9 cellular contexts compared by ENCODE assay signal in the genomic region with DNA sequence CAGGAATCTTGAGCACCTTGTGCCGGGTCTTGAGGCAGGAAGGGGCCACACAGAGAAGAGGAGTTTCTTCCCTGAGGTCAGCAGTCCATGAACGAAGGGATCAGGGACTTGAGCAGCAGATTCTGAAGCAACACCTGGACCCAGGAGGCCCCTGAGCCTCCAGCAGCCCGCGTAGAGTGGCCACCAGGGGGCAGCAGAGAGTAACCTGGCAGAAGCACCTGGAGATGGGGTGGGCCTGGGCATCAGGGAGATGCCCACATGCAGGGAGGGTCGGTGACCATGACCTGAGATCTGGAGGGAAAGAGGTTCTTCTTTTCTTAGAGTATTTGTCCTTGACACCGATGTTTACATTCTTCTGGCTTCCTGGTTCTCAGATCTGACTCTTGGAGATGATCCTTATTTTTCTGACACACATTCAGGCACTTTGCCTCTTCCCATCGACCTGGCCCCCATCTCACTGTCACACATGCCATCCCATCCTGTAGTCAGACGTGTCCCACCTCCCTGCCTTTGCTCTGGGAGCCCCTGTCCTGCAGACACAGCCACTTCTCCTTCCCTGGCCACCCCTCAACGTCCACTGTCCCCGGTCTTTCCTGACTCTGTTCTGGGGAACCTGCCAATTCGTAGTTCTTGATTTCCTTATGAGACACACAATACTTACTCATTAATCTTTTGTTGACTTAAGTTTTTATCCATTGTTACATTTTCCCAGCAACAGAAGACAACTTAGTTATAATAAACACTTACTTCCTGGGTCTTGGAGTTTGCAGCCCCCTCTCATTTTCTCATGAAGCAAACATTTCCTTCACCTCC.
DNase-seq lines count a peak whose midpoint lies in the region; ATAC-seq, FAIRE-seq and TF ChIP-seq lines count a peak whose summit lies in the region.
"Had no signal": no experiment of that assay in that cellular context is flagged by ENCODE, and none has a peak within 500 bp of the region (broad histone marks: within the 10 kb centered on the region; RNA-seq: fewer than 3 reads in every experiment).

No MANE protein-coding gene starts in this region.

- H3K4me2 ChIP-seq in HepG2 (ENCODE audit: low read depth, low read length) = no peak overlapping the region

- no peak for TF ChIP-seq RAD21 in HepG2 (CRISPR knock-in tag; IDR thresholded peaks at IDR 0.05)

- no peaks in the 10 kb centered on the region for H3K4me1 Mint-ChIP-seq in WTC11

- no TSS peak for BruUV-seq in HepG2 (replicated peaks; lab: Mats Ljungman, UMichigan)

- peak; percentile 77 for ATAC-seq in WTC11
- peak; percentile 89 for ATAC-seq in HepG2
- ATAC-seq in HG03432 (IDR thresholded peaks at IDR 0.05; ENCODE audit: unreplicated experiment) = no peak

- DNase-seq in COLO668 (lab: John Stamatoyannopoulos, UW; ENCODE audit: unreplicated experiment) (peak; percentile 57), HPDE6-E6E7 (ENCODE audit: extremely low spot score) (peak; percentile 27), WTC11 (ENCODE audit: low spot score) (peak; percentile 83), T47D (ENCODE audit: low read depth in 1 of 2, low spot score in 1 of 2) (peak; percentile 32 to 48), HepG2 (ENCODE audit: low spot score) (peak; percentile 15), OCI-M2 (lab: John Stamatoyannopoulos, UW; ENCODE audit: unreplicated experiment) (no peak)
- DNase-seq in stimulated activated CD8-positive, alpha-beta memory T cell treated with anti-CD3 and anti-CD28 coated beads, Interleukin-12 subunit alpha, Interleukin-12 subunit beta, amount 100 ng/mL, for 24 hours (ENCODE audit: extremely low read depth) = peak; percentile 50

- no peaks in the 10 kb centered on the region for H3K9me3 ChIP-seq in HepG2 (ENCODE audit: low read length)

- no peak overlapping the region for H3K27ac ChIP-seq in HepG2 (ENCODE audit: extremely low read length, insufficient read depth, low read length)
- H3K27ac ChIP-seq: SK-N-MC had no signal

- CTCF ChIA-PET in WTC11 (lab: Charles Lee) = interaction anchor here (0.7 to 2.9 kb wide), 12 partner anchors 9 to 247 kb away, joined by 3 to 52 read pairs (median 12); no protein-coding TSS in a partner anchor
- CTCF ChIA-PET in HepG2 (lab: Yijun Ruan, JAX; ENCODE audit: low intra/inter-chr PET ratio, low total read pairs) = interaction anchor here (1.4 kb wide), 1 partner anchor 245 kb away, joined by 4 read pairs; no protein-coding TSS in a partner anchor

- H2AFZ ChIP-seq in HepG2 (ENCODE audit: low read length) = no peak overlapping the region

- in situ Hi-C loops in T47D (cut with HindIII; ENCODE audit: low pct_unique_long_range_greater_than_20kb, low sequenced_read_pairs) (no loop called here), HepG2 (cut with HindIII; ENCODE audit: extremely low pct_ligation_motif_present, low pct_unique_long_range_greater_than_20kb) (no loop called here)

- H4K20me1 ChIP-seq in HepG2 (ENCODE audit: insufficient read depth, low read length) = peaks cover 3% of the 10 kb centered on the region; the same call in 1 of the 2 replicates

- TF ChIP-seq EP300 in HepG2 (IDR thresholded peaks at IDR 0.05; ENCODE audit: low read depth in 2 of 2, low read length in 2 of 2) = no peak
- TF ChIP-seq EP300 in HepG2 (CRISPR knock-in tag; IDR thresholded peaks at IDR 0.05; ENCODE audit: borderline replicate concordance) = no peak

- no peak overlapping the region for H3K4me3 ChIP-seq in HepG2 (replicated peaks in 1 of 3; ENCODE audit: insufficient read depth in 1 of 3, low read depth in 2 of 3, low read length in 3 of 3)
- H3K4me3 ChIP-seq: SK-N-MC had no signal

- H3K27me3 Mint-ChIP-seq in WTC11 (ENCODE audit: low read depth) = peaks cover 99% of the 10 kb centered on the region

- TF ChIP-seq CTCF in WTC11 (IDR thresholded peaks at IDR 0.05) (peak; percentile 96), HepG2 (CRISPR knock-in tag; IDR thresholded peaks at IDR 0.05) (peak; percentile 78)

- FAIRE-seq in HepG2 (lab: Jason Lieb, UNC) = no peak

- H3K36me3 ChIP-seq in HepG2 (replicated peaks in 1 of 2; ENCODE audit: control insufficient read depth in 1 of 2, insufficient read depth in 2 of 2, low read length in 2 of 2) = no peaks in the 10 kb centered on the region

- peaks cover 0 to 13% of the 10 kb centered on the region in 2 experiments; a peak in 1 of 5 replicates for H3K27me3 ChIP-seq in HepG2 (ENCODE audit: control insufficient read depth in 1 of 2, insufficient read depth in 2 of 2, low read length in 2 of 2)

- intact Hi-C loops in HepG2 (cut with micrococcal nuclease; ENCODE audit: unreplicated experiment) = no loop called here

- no peaks in the 10 kb centered on the region for H3K79me2 ChIP-seq in HepG2 (ENCODE audit: insufficient read depth, low read length)

- H3K9ac ChIP-seq in HepG2 (ENCODE audit: insufficient read depth, low read depth, low read length) = no peak overlapping the region

- no peak for TF ChIP-seq POLR2A in HepG2 (IDR thresholded peaks at IDR 0.05; ENCODE audit: insufficient read depth in 1 of 2, low read depth in 2 of 2, low read length in 2 of 2)

- no peaks in the 10 kb centered on the region for H3K9me3 Mint-ChIP-seq in WTC11

- H3K4me1 ChIP-seq in HepG2 (ENCODE audit: insufficient read depth, low read length) = no peaks in the 10 kb centered on the region

- no peak overlapping the region for H3K27ac Mint-ChIP-seq in WTC11

- POLR2A ChIA-PET in WTC11 (lab: Charles Lee) (no interaction called here), HepG2 (lab: Yijun Ruan, JAX) (no interaction called here)

- no peaks in the 10 kb centered on the region for H3K36me3 Mint-ChIP-seq in WTC11

- no peak overlapping the region for H3K4me3 Mint-ChIP-seq in WTC11

- WGBS in HepG2 (ENCODE audit: low lambda C conversion rate) = 19% methylated on average over 9 of the region's 11 CpGs

TF ChIP-seq in WTC11, 78 proteins besides CTCF, POLR2A, EP300 and RAD21:
- TF ChIP-seq, protein P1, sequence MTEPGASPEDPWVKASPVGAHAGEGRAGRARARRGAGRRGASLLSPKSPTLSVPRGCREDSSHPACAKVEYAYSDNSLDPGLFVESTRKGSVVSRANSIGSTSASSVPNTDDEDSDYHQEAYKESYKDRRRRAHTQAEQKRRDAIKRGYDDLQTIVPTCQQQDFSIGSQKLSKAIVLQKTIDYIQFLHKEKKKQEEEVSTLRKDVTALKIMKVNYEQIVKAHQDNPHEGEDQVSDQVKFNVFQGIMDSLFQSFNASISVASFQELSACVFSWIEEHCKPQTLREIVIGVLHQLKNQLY (CRISPR knock-in tag; IDR thresholded peaks at IDR 0.05) = no peak
- no peak for TF ChIP-seq GABPB1 (CRISPR knock-in tag; IDR thresholded peaks at IDR 0.05)
- TF ChIP-seq, protein P2, sequence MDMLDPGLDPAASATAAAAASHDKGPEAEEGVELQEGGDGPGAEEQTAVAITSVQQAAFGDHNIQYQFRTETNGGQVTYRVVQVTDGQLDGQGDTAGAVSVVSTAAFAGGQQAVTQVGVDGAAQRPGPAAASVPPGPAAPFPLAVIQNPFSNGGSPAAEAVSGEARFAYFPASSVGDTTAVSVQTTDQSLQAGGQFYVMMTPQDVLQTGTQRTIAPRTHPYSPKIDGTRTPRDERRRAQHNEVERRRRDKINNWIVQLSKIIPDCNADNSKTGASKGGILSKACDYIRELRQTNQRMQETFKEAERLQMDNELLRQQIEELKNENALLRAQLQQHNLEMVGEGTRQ (CRISPR knock-in tag; IDR thresholded peaks at IDR 0.05) = no peak
- no peak for TF ChIP-seq HMGA2 (CRISPR knock-in tag; IDR thresholded peaks at IDR 0.05)
- TF ChIP-seq ATF1 (CRISPR knock-in tag; IDR thresholded peaks at IDR 0.05) = no peak
- TF ChIP-seq ZNF219 (CRISPR knock-in tag; IDR thresholded peaks at IDR 0.05; ENCODE audit: borderline replicate concordance) = no peak
- TF ChIP-seq CREM (CRISPR knock-in tag; IDR thresholded peaks at IDR 0.05) = no peak

TF ChIP-seq in HepG2, 621 proteins besides CTCF, POLR2A, EP300 and RAD21 (continues in another document):
- TF ChIP-seq, protein P3, sequence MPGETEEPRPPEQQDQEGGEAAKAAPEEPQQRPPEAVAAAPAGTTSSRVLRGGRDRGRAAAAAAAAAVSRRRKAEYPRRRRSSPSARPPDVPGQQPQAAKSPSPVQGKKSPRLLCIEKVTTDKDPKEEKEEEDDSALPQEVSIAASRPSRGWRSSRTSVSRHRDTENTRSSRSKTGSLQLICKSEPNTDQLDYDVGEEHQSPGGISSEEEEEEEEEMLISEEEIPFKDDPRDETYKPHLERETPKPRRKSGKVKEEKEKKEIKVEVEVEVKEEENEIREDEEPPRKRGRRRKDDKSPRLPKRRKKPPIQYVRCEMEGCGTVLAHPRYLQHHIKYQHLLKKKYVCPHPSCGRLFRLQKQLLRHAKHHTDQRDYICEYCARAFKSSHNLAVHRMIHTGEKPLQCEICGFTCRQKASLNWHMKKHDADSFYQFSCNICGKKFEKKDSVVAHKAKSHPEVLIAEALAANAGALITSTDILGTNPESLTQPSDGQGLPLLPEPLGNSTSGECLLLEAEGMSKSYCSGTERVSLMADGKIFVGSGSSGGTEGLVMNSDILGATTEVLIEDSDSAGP (CRISPR knock-in tag; IDR thresholded peaks at IDR 0.05; ENCODE audit: borderline replicate concordance) = 0 out of 2 replicates have a peak, but pooled peaks have one; percentile 13
- 0 out of 2 replicates have a peak, but pooled peaks have one; percentile 1 for TF ChIP-seq SMC3 (IDR thresholded peaks at IDR 0.05; ENCODE audit: low read length)
- no peak for TF ChIP-seq RORA (CRISPR knock-in tag; IDR thresholded peaks at IDR 0.05)
- TF ChIP-seq, protein P4, sequence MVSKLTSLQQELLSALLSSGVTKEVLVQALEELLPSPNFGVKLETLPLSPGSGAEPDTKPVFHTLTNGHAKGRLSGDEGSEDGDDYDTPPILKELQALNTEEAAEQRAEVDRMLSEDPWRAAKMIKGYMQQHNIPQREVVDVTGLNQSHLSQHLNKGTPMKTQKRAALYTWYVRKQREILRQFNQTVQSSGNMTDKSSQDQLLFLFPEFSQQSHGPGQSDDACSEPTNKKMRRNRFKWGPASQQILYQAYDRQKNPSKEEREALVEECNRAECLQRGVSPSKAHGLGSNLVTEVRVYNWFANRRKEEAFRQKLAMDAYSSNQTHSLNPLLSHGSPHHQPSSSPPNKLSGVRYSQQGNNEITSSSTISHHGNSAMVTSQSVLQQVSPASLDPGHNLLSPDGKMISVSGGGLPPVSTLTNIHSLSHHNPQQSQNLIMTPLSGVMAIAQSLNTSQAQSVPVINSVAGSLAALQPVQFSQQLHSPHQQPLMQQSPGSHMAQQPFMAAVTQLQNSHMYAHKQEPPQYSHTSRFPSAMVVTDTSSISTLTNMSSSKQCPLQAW (CRISPR knock-in tag; IDR thresholded peaks at IDR 0.05) = 0 out of 2 replicates have a peak, but pooled peaks have one; percentile 15
- TF ChIP-seq, protein P5, sequence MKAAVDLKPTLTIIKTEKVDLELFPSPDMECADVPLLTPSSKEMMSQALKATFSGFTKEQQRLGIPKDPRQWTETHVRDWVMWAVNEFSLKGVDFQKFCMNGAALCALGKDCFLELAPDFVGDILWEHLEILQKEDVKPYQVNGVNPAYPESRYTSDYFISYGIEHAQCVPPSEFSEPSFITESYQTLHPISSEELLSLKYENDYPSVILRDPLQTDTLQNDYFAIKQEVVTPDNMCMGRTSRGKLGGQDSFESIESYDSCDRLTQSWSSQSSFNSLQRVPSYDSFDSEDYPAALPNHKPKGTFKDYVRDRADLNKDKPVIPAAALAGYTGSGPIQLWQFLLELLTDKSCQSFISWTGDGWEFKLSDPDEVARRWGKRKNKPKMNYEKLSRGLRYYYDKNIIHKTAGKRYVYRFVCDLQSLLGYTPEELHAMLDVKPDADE (CRISPR knock-in tag; IDR thresholded peaks at IDR 0.05) = no peak
- no peak for TF ChIP-seq ZNF782 (CRISPR knock-in tag; IDR thresholded peaks at IDR 0.05; ENCODE audit: borderline replicate concordance)
